ENCODE assay signal across 8 cellular contexts in genomic region chr1:231315887-231316286, GRCh38. TPM values are rescaled to one million over a fixed set of nuclear protein-coding genes. Genes with fewer than 3 reads are reported as not detected.
DNase-seq lines count a peak whose midpoint lies in the region; ATAC-seq, FAIRE-seq and TF ChIP-seq lines count a peak whose summit lies in the region.

No MANE protein-coding gene starts in this region.

- H2AFZ ChIP-seq in Loucy (ENCODE audit: low read length): no peak overlapping the region

- ATAC-seq in GM21447 (IDR thresholded peaks at IDR 0.05; ENCODE audit: unreplicated experiment): peak; percentile 73
- no peak for ATAC-seq in HG02623 (IDR thresholded peaks at IDR 0.05; ENCODE audit: unreplicated experiment)

- H3K4me1 ChIP-seq in Loucy (ENCODE audit: insufficient read depth, low read length, poor library complexity, severe bottlenecking): no peaks in the 10 kb centered on the region
- no peaks in the 10 kb centered on the region for H3K4me1 ChIP-seq in small intestine (ENCODE audit: control insufficient read depth in 2 of 2, insufficient read depth in 1 of 2, low read depth in 1 of 2, low read length in 1 of 2)
- no peaks in the 10 kb centered on the region for H3K4me1 ChIP-seq in tibial artery

- TF ChIP-seq CTCF in Loucy (conservative IDR thresholded peaks at IDR 0.05; ENCODE audit: low read length) (peak; percentile 78), fibroblast of the aortic adventitia (IDR thresholded peaks at IDR 0.05; ENCODE audit: insufficient read depth, low read length) (peak; percentile 56), tibial artery (IDR thresholded peaks at IDR 0.05) (no peak)

- intact Hi-C loops in tibial artery (cut with DNase I; ENCODE audit: low total_unique reads): no loop called here

- no peaks in the 10 kb centered on the region for H4K20me1 ChIP-seq in Loucy (ENCODE audit: insufficient read depth, low read length, poor library complexity, severe bottlenecking)

- H3K27ac ChIP-seq in small intestine (ENCODE audit: low read depth in 1 of 2, low read length in 1 of 2) (no peak overlapping the region), tibial artery (no peak overlapping the region)

- H3K9me2 ChIP-seq in Loucy (replicated peaks; ENCODE audit: low read depth, low read length): no peaks in the 10 kb centered on the region

- FAIRE-seq in small intestine (lab: Jason Lieb, UNC): no peak

- H3K27me3 ChIP-seq in Loucy (ENCODE audit: insufficient read depth, low read length, poor library complexity, severe bottlenecking): no peaks in the 10 kb centered on the region
- no peaks in the 10 kb centered on the region for H3K27me3 ChIP-seq in small intestine (ENCODE audit: control insufficient read depth in 2 of 2, insufficient read depth in 2 of 2, low read length in 2 of 2)
- no peaks in the 10 kb centered on the region for H3K27me3 ChIP-seq in tibial artery

- no peaks in the 10 kb centered on the region for H3K79me2 ChIP-seq in Loucy (ENCODE audit: insufficient read depth, low read length)

- no peak overlapping the region for H3K4me2 ChIP-seq in Loucy (ENCODE audit: low read depth, low read length, poor library complexity, severe bottlenecking)

- no peaks in the 10 kb centered on the region for H3F3A ChIP-seq in Loucy (ENCODE audit: low read depth)

- WGBS in small intestine, 3 donors: 38 to 53% (median 46%) methylated on average over 10 to 11 of the region's 11 CpGs

- H3K4me3 ChIP-seq in Loucy (ENCODE audit: low read length, poor library complexity, severe bottlenecking) (no peak overlapping the region), fibroblast of the aortic adventitia (ENCODE audit: low read depth, low read length) (no peak overlapping the region), small intestine (ENCODE audit: low read depth in 1 of 2, low read length in 2 of 2) (no peak overlapping the region), tibial artery (no peak overlapping the region)

- H3K9ac ChIP-seq in Loucy (ENCODE audit: low read depth, low read length, poor library complexity, severe bottlenecking): no peak overlapping the region

- H3K9me3 ChIP-seq in Loucy (ENCODE audit: insufficient read depth, low read depth, low read length) (no peaks in the 10 kb centered on the region), small intestine (ENCODE audit: control insufficient read depth, low read depth) (no peaks in the 10 kb centered on the region), tibial artery (no peaks in the 10 kb centered on the region)

- DNase-seq in Daoy (ENCODE audit: low read depth) (peak; percentile 64), fibroblast of the aortic adventitia (ENCODE audit: low read depth) (peak; percentile 30), small intestine (peak; percentile 31), tibial artery (no peak)
- peak; percentile 30 for DNase-seq in activated CD4-positive, alpha-beta T cell treated with anti-CD3 and anti-CD28 coated beads, Interleukin-2, amount 50 U/mL, for 1 hour

- no peaks in the 10 kb centered on the region for H3K36me3 ChIP-seq in Loucy (ENCODE audit: insufficient read depth, low read length)
- no peaks in the 10 kb centered on the region for H3K36me3 ChIP-seq in small intestine (ENCODE audit: control insufficient read depth in 2 of 2, insufficient read depth in 2 of 2, low read length in 2 of 2)
- no peaks in the 10 kb centered on the region for H3K36me3 ChIP-seq in tibial artery

RNA-seq across cellular contexts. Expression of gene EXOC8, which starts 21.8 kb away (rescaled TPM):
- total RNA-seq in Daoy (2014; rRNA removed; shearing (Covaris generic)): 4.9 and 7.0 TPM in 2 replicates
- total RNA-seq in fibroblast of the aortic adventitia (ENCODE audit: low replicate concordance): 18.6 and 19.3 TPM in 2 replicates
- polyA plus RNA-seq in small intestine: 1 to 10 TPM; 3.2 to 5.3 (median 4.0) TPM

RNA-seq across cellular contexts. Expression of gene SPRTN, which starts 22.2 kb away (rescaled TPM):
- total RNA-seq in Daoy (2014; rRNA removed; shearing (Covaris generic)): 17.9 and 18.3 TPM in 2 replicates
- total RNA-seq in fibroblast of the aortic adventitia (ENCODE audit: low replicate concordance): 17.2 and 33.6 TPM in 2 replicates
- polyA plus RNA-seq in small intestine: 1 to 10 TPM; 3.8 to 4.2 (median 4.1) TPM

Comparison
In these comparisons a context has a peak if more than half of its experiments do, and no peak if none do; other contexts are left out.
1. DNase-seq: peak in Daoy (single experiment), activated CD4-positive, alpha-beta T cell treated with anti-CD3 and anti-CD28 coated beads, Interleukin-2, amount 50 U/mL, for 1 hour (single experiment), fibroblast of the aortic adventitia (single experiment) and small intestine (single experiment); none in tibial artery (0 of 2).
2. CTCF ChIP-seq: peak in Loucy (single experiment) and fibroblast of the aortic adventitia (single experiment); none in tibial artery (0 of 2).